Comparison of ENCODE assay signal across 20 cellular contexts in genomic region chr5:6522337-6522736, GRCh38.
"Had no signal": no experiment of that assay in that cellular context is flagged by ENCODE, and none has a peak within 500 bp of the region (broad histone marks: within the 10 kb centered on the region; RNA-seq: fewer than 3 reads in every experiment).

No MANE protein-coding gene starts in this region.

- H3K27ac Mint-ChIP-seq: endodermal cell; naive thymus-derived CD4-positive, alpha-beta T cell; nephron; neural progenitor cell; stimulated activated effector memory CD8-positive, alpha-beta T cell treated with anti-CD3 and anti-CD28 coated beads, Interleukin-12 subunit alpha, Interleukin-12 subunit beta, amount 100 ng/mL, for 72 hours had no signal

- DNase-seq: effector CD4-positive, alpha-beta T cell; endodermal cell; foreskin fibroblast; gastrocnemius medialis; heart left ventricle; left cardiac atrium; left lung; mesendoderm; midbrain; naive thymus-derived CD4-positive, alpha-beta T cell; psoas muscle; right cardiac atrium; sigmoid colon; stimulated activated CD4-positive, alpha-beta T cell treated with anti-CD3 and anti-CD28 coated beads, Interleukin-2, amount 100 ng/mL, for 24 hours; stimulated activated CD4-positive, alpha-beta T cell treated with anti-CD3 and anti-CD28 coated beads, Interleukin-4, amount 100 ng/mL, for 24 hours; stimulated activated naive CD4-positive, alpha-beta T cell treated with Interleukin-2 at 50 U/mL for 16 hours had no signal

- H3K4me3 Mint-ChIP-seq: endodermal cell; naive thymus-derived CD4-positive, alpha-beta T cell; nephron; neural progenitor cell; stimulated activated effector memory CD8-positive, alpha-beta T cell treated with anti-CD3 and anti-CD28 coated beads, Interleukin-12 subunit alpha, Interleukin-12 subunit beta, amount 100 ng/mL, for 72 hours had no signal

- ATAC-seq: esophagus mucosa; gastrocnemius medialis; heart left ventricle; left cardiac atrium; left lung; naive thymus-derived CD4-positive, alpha-beta T cell; psoas muscle; right cardiac atrium; stimulated activated effector memory CD8-positive, alpha-beta T cell treated with anti-CD3 and anti-CD28 coated beads, Interleukin-12 subunit alpha, Interleukin-12 subunit beta, amount 100 ng/mL, for 72 hours had no signal

- H3K9me3 Mint-ChIP-seq: endodermal cell; naive thymus-derived CD4-positive, alpha-beta T cell; stimulated activated effector memory CD8-positive, alpha-beta T cell treated with anti-CD3 and anti-CD28 coated beads, Interleukin-12 subunit alpha, Interleukin-12 subunit beta, amount 100 ng/mL, for 72 hours had no signal

- H3K36me3 Mint-ChIP-seq: naive thymus-derived CD4-positive, alpha-beta T cell; neural progenitor cell; stimulated activated effector memory CD8-positive, alpha-beta T cell treated with anti-CD3 and anti-CD28 coated beads, Interleukin-12 subunit alpha, Interleukin-12 subunit beta, amount 100 ng/mL, for 72 hours had no signal

- H3K4me1 Mint-ChIP-seq: naive thymus-derived CD4-positive, alpha-beta T cell; neural progenitor cell; stimulated activated effector memory CD8-positive, alpha-beta T cell treated with anti-CD3 and anti-CD28 coated beads, Interleukin-12 subunit alpha, Interleukin-12 subunit beta, amount 100 ng/mL, for 72 hours had no signal
